ENCODE assay signal across 8 cellular contexts in genomic region chr1:150268706-150269403, GRCh38. TPM values are rescaled to one million over a fixed set of nuclear protein-coding genes. Genes with fewer than 3 reads are reported as not detected.
A peak's percentile ranks its signal among the peaks of the same experiment; 100 is the strongest.
DNase-seq lines count a peak whose midpoint lies in the region; ATAC-seq and TF ChIP-seq lines count a peak whose summit lies in the region.

Gene APH1A, minus strand, starts transcription at chr1:150269016. Its CDS starts 206 bp downstream, at chr1:150268810.

- POLR2A ChIA-PET in IMR-90 (lab: Charles Lee; ENCODE audit: unreplicated experiment), result interaction anchor here (0.6 kb wide), 1 partner anchor 95 kb away, joined by 7 read pairs; the partner anchor contains the start of gene RPRD2
- POLR2A ChIA-PET in OCI-LY7 (lab: Charles Lee), result interaction anchor here (0.5 to 1.6 kb wide), 7 partner anchors 8 to 701 kb away, joined by 3 to 5 read pairs (median 3); no protein-coding TSS in a partner anchor

- no peaks in the 10 kb centered on the region for H3K9me3 ChIP-seq in IMR-90 (ENCODE audit: control insufficient read depth, insufficient read depth, low read length)
- H3K9me3 ChIP-seq in OCI-LY7 (ENCODE audit: low read length), result 0 out of 2 replicates have a peak, but pooled peaks cover 5% of the 10 kb centered on the region

- H2AFZ ChIP-seq in IMR-90 (replicated peaks; ENCODE audit: low read length, poor library complexity) (peak within 1 kb of the TSS; percentile 89), OCI-LY7 (ENCODE audit: low read length) (peak within 1 kb of the TSS; percentile 99)

- peak within 1 kb of the TSS; percentile 54 for H4K91ac ChIP-seq in IMR-90 (ENCODE audit: insufficient read depth, low read depth, low read length)

- peaks cover 22% of the 10 kb centered on the region for H3K36me3 ChIP-seq in IMR-90 (ENCODE audit: control insufficient read depth, insufficient read depth, low read length)
- peaks cover 32% of the 10 kb centered on the region for H3K36me3 ChIP-seq in OCI-LY7 (ENCODE audit: insufficient read depth, low read length)

- dilution Hi-C loops in IMR-90 (cut with HindIII; ENCODE audit: low sequenced_read_pairs, unreplicated experiment), result no loop called here

- H3K36me3 Mint-ChIP-seq in endothelial cell (ENCODE audit: low read depth, unreplicated experiment), result peaks cover 47% of the 10 kb centered on the region

- peak within 1 kb of the TSS; percentile 86 for H2AK5ac ChIP-seq in IMR-90 (ENCODE audit: low read depth, low read length)

- H3K4me3 Mint-ChIP-seq in endothelial cell (ENCODE audit: unreplicated experiment), result peak within 1 kb of the TSS; percentile 99

- TF ChIP-seq CTCF in IMR-90 (conservative IDR thresholded peaks at IDR 0.05; ENCODE audit: low read depth, low read length) (no peak), OCI-LY7 (conservative IDR thresholded peaks at IDR 0.05; ENCODE audit: low read length) (no peak), endothelial cell (IDR thresholded peaks at IDR 0.05; ENCODE audit: unreplicated experiment) (no peak)

- no peak for TF ChIP-seq RAD21 in IMR-90 (IDR thresholded peaks at IDR 0.05; ENCODE audit: low read length)

- peak within 1 kb of the TSS; percentile 86 for H2AK9ac ChIP-seq in IMR-90 (replicated peaks; ENCODE audit: low read depth, low read length, poor library complexity)

- H3K27ac ChIP-seq in IMR-90 (ENCODE audit: insufficient read depth, low read length) (peak within 1 kb of the TSS; percentile 87), OCI-LY7 (ENCODE audit: low read depth, low read length, poor library complexity, severe bottlenecking) (peak within 1 kb of the TSS; percentile 52)

- ATAC-seq in GM21528 (IDR thresholded peaks at IDR 0.05; ENCODE audit: low FRiP score, unreplicated experiment) (peak; percentile 85), IMR-90 (ENCODE audit: low read depth) (peak; percentile 97)

- peak within 1 kb of the TSS; percentile 93 for H3K4me3 ChIP-seq in IMR-90 (ENCODE audit: insufficient read depth, low read depth, low read length)
- peak within 1 kb of the TSS; percentile 82 for H3K4me3 ChIP-seq in OCI-LY7 (ENCODE audit: low read depth, low read length, poor library complexity, severe bottlenecking)

- H3K79me1 ChIP-seq in IMR-90 (ENCODE audit: low read depth in 1 of 2, low read length in 2 of 2), result peaks cover 18 to 47% of the 10 kb centered on the region in 2 experiments

- H3K56ac ChIP-seq in IMR-90 (ENCODE audit: extremely low read depth, insufficient read depth, low read length), result peak within 1 kb of the TSS; percentile 73

- peak within 1 kb of the TSS; percentile 95 for H4K5ac ChIP-seq in IMR-90 (ENCODE audit: low read depth, low read length)

- H2BK20ac ChIP-seq in IMR-90 (ENCODE audit: low read depth, low read length), result no peak within 1 kb of the TSS

- peaks cover 8% of the 10 kb centered on the region for H3K9me1 ChIP-seq in IMR-90 (ENCODE audit: insufficient read depth, low read length)

- TF ChIP-seq POLR2A in IMR-90 (IDR thresholded peaks at IDR 0.05; ENCODE audit: low read depth, low read length), result no peak

- H2BK120ac ChIP-seq in IMR-90 (ENCODE audit: low read depth, low read length), result peak within 1 kb of the TSS; percentile 53

- intact Hi-C loops in IMR-90 (cut with micrococcal nuclease), result no loop called here
- intact Hi-C loops in OCI-LY7 (cut with micrococcal nuclease; ENCODE audit: unreplicated experiment), result loop anchor here (1.0 kb wide), 2 partner anchors 24 to 33 kb away; partner anchors contain the start of genes ANP32E and MRPS21

- peak within 1 kb of the TSS; percentile 67 for H3K23ac ChIP-seq in IMR-90 (ENCODE audit: low read depth, low read length)

- peak within 1 kb of the TSS; percentile 76 for H2BK5ac ChIP-seq in IMR-90 (ENCODE audit: low read depth, low read length, poor library complexity, severe bottlenecking)

- H3K4me1 ChIP-seq in IMR-90 (ENCODE audit: control insufficient read depth, insufficient read depth, low read length), result peaks cover 8% of the 10 kb centered on the region
- H3K4me1 ChIP-seq in OCI-LY7 (ENCODE audit: insufficient read depth, low read length, poor library complexity, severe bottlenecking), result peaks cover 19% of the 10 kb centered on the region

- H3K9ac ChIP-seq in IMR-90 (ENCODE audit: low read depth, low read length), result peak within 1 kb of the TSS; percentile 96

- H4K8ac ChIP-seq in IMR-90 (ENCODE audit: low read depth in 2 of 2, low read length in 2 of 2), result peak within 1 kb of the TSS; percentile 90 to 99

- DNase-seq in DMS 273 (lab: John Stamatoyannopoulos, UW; ENCODE audit: unreplicated experiment), result peak; percentile 99
- peak; percentile 96 for DNase-seq in IMR-90
- DNase-seq in OCI-LY7 (ENCODE audit: low spot score), result peak; percentile 96
- peak; percentile 94 for DNase-seq in activated CD8-positive, alpha-beta memory T cell treated with anti-CD3 and anti-CD28 coated beads, Interleukin-2, amount 50 U/mL, for 48 hours
- DNase-seq in endothelial cell (ENCODE audit: low spot score), result peak; percentile 93
- DNase-seq in midbrain (lab: John Stamatoyannopoulos, UW), result peak; percentile 97
- peak; percentile 91 for DNase-seq in stimulated activated CD8-positive, alpha-beta memory T cell treated with anti-CD3 and anti-CD28 coated beads, Interleukin-15, amount 100 ng/mL, for 48 hours (ENCODE audit: low read depth in 2 of 2)

- 2% methylated on average over 10 of the region's 49 CpGs; no CpG with 5 or more reads in 1 of the 2 experiments for WGBS in IMR-90 (ENCODE audit: extremely low coverage in 2 of 2, insufficient read length in 1 of 2), 2 experiments

- peak within 1 kb of the TSS; percentile 43 for H3K18ac ChIP-seq in IMR-90 (ENCODE audit: low read depth, low read length)

- CTCF ChIA-PET in IMR-90 (lab: Yijun Ruan, JAX) (interaction anchor here (0.6 to 0.8 kb wide), 2 partner anchors 13 kb away, joined by 3 read pairs; no protein-coding TSS in a partner anchor), OCI-LY7 (lab: Charles Lee; ENCODE audit: unreplicated experiment) (interaction anchor here (0.6 kb wide), 1 partner anchor 14 kb away, joined by 3 read pairs; the partner anchor contains the start of gene CIART)

- peaks cover 79% of the 10 kb centered on the region for H3K4me1 Mint-ChIP-seq in endothelial cell (ENCODE audit: unreplicated experiment)

- H3K79me2 ChIP-seq in OCI-LY7 (ENCODE audit: insufficient read depth, low read depth, low read length), result peaks cover 20% of the 10 kb centered on the region

- H3K4me2 ChIP-seq in IMR-90 (ENCODE audit: low read depth, low read length) (peak within 1 kb of the TSS; percentile 99), OCI-LY7 (ENCODE audit: low read length) (peak within 1 kb of the TSS; percentile 99)

- no peaks in the 10 kb centered on the region for H3K27me3 ChIP-seq in IMR-90 (ENCODE audit: control insufficient read depth, insufficient read depth, low read length)

- no peaks in the 10 kb centered on the region for H3K9me2 ChIP-seq in OCI-LY7 (ENCODE audit: insufficient read depth, low read length)

- no TSS peak for BruUV-seq in IMR-90 (replicated peaks; lab: Mats Ljungman, UMichigan)
- BruUV-seq in OCI-LY7 (replicated peaks; lab: Mats Ljungman, UMichigan), result no TSS peak

- peak within 1 kb of the TSS; percentile 89 for H3K14ac ChIP-seq in IMR-90 (replicated peaks; ENCODE audit: low read depth, low read length)

- H3K9me3 Mint-ChIP-seq in endothelial cell (ENCODE audit: unreplicated experiment), result no peaks in the 10 kb centered on the region

- H2BK15ac ChIP-seq in IMR-90 (ENCODE audit: low read depth, low read length), result peak within 1 kb of the TSS; percentile 2; the same call in 1 of the 3 replicates

- in situ Hi-C loops in IMR-90 (cut with MboI; ENCODE audit: low sequenced_read_pairs), result loop anchor here (10.0 kb wide), 1 partner anchor 286 kb away; no protein-coding TSS in a partner anchor

- peak within 1 kb of the TSS; percentile 99 for H3K27ac Mint-ChIP-seq in endothelial cell (ENCODE audit: unreplicated experiment)

- H3K27me3 Mint-ChIP-seq in endothelial cell (ENCODE audit: unreplicated experiment), result peaks cover 25% of the 10 kb centered on the region

- peak within 1 kb of the TSS; percentile 89 for H3K4ac ChIP-seq in IMR-90 (ENCODE audit: low read depth, low read length)

- H4K20me1 ChIP-seq in IMR-90 (ENCODE audit: insufficient read depth, low read length) (no peaks in the 10 kb centered on the region), OCI-LY7 (ENCODE audit: insufficient read depth, low read length) (no peaks in the 10 kb centered on the region)

TF ChIP-seq in IMR-90, 13 proteins besides CTCF, POLR2A, EP300 and RAD21:
- no peak for TF ChIP-seq FOS (IDR thresholded peaks at IDR 0.05; ENCODE audit: low read depth, low read length)
- no peak for TF ChIP-seq SMC3 (IDR thresholded peaks at IDR 0.05; ENCODE audit: low read depth, low read length)
- no peak for TF ChIP-seq ELK1 (IDR thresholded peaks at IDR 0.05; ENCODE audit: borderline replicate concordance, low read depth, low read length)
- TF ChIP-seq MAZ (IDR thresholded peaks at IDR 0.05; ENCODE audit: borderline replicate concordance, low read depth, low read length), result peak; percentile 80; the same call in 1 of the 2 replicates

RNA-seq across cellular contexts. Expression of gene APH1A, which starts in this region (rescaled TPM):
- total RNA-seq in IMR-90 (2012; rRNA removed) (61.9 and 62.0 TPM in 2 replicates), OCI-LY7 (2022) (122 and 124 TPM in 2 replicates), endothelial cell (ENCODE audit: unreplicated experiment) (333 TPM)
- polyA plus RNA-seq in IMR-90 (2012; rRNA removed), result 92.1 and 94.2 TPM in 2 replicates
- 83.6 and 113 TPM in 2 replicates for polyA plus RNA-seq in IMR-90 (2012; cell fraction: cytosol; rRNA removed)
- polyA plus RNA-seq in IMR-90 (2012; cell fraction: nucleus; rRNA removed; ENCODE audit: low replicate concordance), result 78.3 and 108 TPM in 2 replicates
- 83.3 and 113 TPM in 2 replicates for total RNA-seq in OCI-LY7 (2014; rRNA removed; shearing (Covaris generic))

Comparison
In these comparisons a context has a peak if more than half of its experiments do, and no peak if none do; other contexts are left out.
1. Peak in every context shown above with its lines: DNase-seq, ATAC-seq, H3K4me3 ChIP-seq and H3K27ac ChIP-seq.